In the genomic region with DNA sequence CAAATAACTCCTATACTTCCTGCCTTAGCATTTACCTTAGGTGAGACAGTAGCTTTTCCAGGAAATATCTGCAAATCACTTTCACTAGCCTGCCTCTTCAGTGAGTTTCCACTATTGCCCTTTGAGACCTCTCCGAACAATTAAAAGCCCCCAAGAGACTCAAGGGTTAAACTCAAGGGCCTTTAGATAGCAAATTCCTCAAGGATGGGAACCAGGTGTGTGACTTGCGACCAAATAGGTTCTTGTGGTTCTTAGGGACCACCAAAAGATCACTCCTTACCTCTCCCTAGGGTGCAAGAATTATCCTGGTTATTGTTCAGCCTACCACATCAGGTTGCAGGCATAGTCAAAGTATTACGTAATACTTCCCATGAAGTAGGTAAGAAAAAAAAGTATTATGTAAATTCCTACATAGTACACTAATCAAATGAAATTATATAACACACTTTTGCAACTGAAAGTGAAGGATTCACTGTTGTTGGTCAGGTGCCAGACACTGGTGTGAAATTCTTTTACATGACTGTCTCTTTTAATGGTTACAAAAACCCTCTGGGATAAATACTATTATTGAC, we compare ENCODE assay signal across 10 cellular contexts. TPM values are rescaled to one million over a fixed set of nuclear protein-coding genes. Genes with fewer than 3 reads are reported as not detected.
DNase-seq lines count a peak whose midpoint lies in the region; ATAC-seq and TF ChIP-seq lines count a peak whose summit lies in the region.
"Had no signal": no experiment of that assay in that cellular context is flagged by ENCODE, and none has a peak within 500 bp of the region (broad histone marks: within the 10 kb centered on the region; RNA-seq: fewer than 3 reads in every experiment).

No MANE protein-coding gene starts in this region.

- intact Hi-C loops in Caco-2 (cut with micrococcal nuclease; ENCODE audit: unreplicated experiment): loop anchor here (1.0 to 10.0 kb wide), 7 partner anchors 7 to 203 kb away; a partner anchor contains a TSS
- intact Hi-C loops in naive thymus-derived CD4-positive, alpha-beta T cell (cut with micrococcal nuclease): loop anchor here (1.0 to 5.0 kb wide), 4 partner anchors 31 to 133 kb away; no protein-coding TSS in a partner anchor

- H3K27me3 Mint-ChIP-seq in Caco-2 (ENCODE audit: insufficient read depth, unreplicated experiment): no peaks in the 10 kb centered on the region
- H3K27me3 Mint-ChIP-seq in naive thymus-derived CD4-positive, alpha-beta T cell: no peaks in the 10 kb centered on the region

- no peak for TF ChIP-seq CTCF in Caco-2 (IDR thresholded peaks at IDR 0.05; ENCODE audit: insufficient read depth in 1 of 2, low read depth in 1 of 2, low read length in 1 of 2, severe bottlenecking in 1 of 2, unreplicated experiment in 1 of 2)
- no peak for TF ChIP-seq CTCF in GM10248 (IDR thresholded peaks at IDR 0.05; ENCODE audit: control extremely low read depth, extremely low read depth, low read depth, missing control alignments)
- TF ChIP-seq CTCF in brain microvascular endothelial cell (IDR thresholded peaks at IDR 0.05; ENCODE audit: low read depth, low read length, missing control alignments): no peak

- peak overlapping the region; percentile 98 for H3K27ac Mint-ChIP-seq in Caco-2 (ENCODE audit: unreplicated experiment)
- H3K27ac Mint-ChIP-seq in naive thymus-derived CD4-positive, alpha-beta T cell: peak overlapping the region in 4 of 9 donors; percentile 7 to 45 (median 32)

- in situ Hi-C loops in brain microvascular endothelial cell (cut with HindIII; ENCODE audit: low pct_ligation_motif_present, low sequenced_read_pairs): no loop called here

- CTCF ChIA-PET in Caco-2 (lab: Charles Lee) (interaction anchor here (1.2 kb wide), 1 partner anchor 79 kb away, joined by 4 read pairs; no protein-coding TSS in a partner anchor), GM10248 (lab: Yijun Ruan, JAX) (interaction anchor here (0.6 to 1.4 kb wide), 5 partner anchors 11 to 138 kb away, joined by 3 to 4 read pairs (median 3); no protein-coding TSS in a partner anchor)
- CTCF ChIA-PET in naive thymus-derived CD4-positive, alpha-beta T cell (lab: Charles Lee): no interaction called here

- peaks cover 47% of the 10 kb centered on the region for H3K36me3 Mint-ChIP-seq in Caco-2 (ENCODE audit: insufficient read depth, unreplicated experiment)
- peaks cover 0 to 2% (median 0%) of the 10 kb centered on the region in 5 donors for H3K36me3 Mint-ChIP-seq in naive thymus-derived CD4-positive, alpha-beta T cell

- peak overlapping the region; percentile 91 for H3K4me3 Mint-ChIP-seq in Caco-2 (ENCODE audit: unreplicated experiment)
- H3K4me3 Mint-ChIP-seq in naive thymus-derived CD4-positive, alpha-beta T cell: peak overlapping the region in 9 of 10 donors; percentile 7 to 91 (median 79)

- H3K4me1 ChIP-seq in Caco-2: peaks cover 49% of the 10 kb centered on the region
- H3K4me1 ChIP-seq in naive thymus-derived CD4-positive, alpha-beta T cell (ENCODE audit: control insufficient read depth in 2 of 2, insufficient read depth in 2 of 2, low read length in 2 of 2): peaks cover 0 to 6% of the 10 kb centered on the region in 2 donors

- no peaks in the 10 kb centered on the region for H3K36me3 ChIP-seq in Caco-2 (ENCODE audit: control insufficient read depth, insufficient read depth, low read length)
- H3K36me3 ChIP-seq in naive thymus-derived CD4-positive, alpha-beta T cell (ENCODE audit: control insufficient read depth in 2 of 3, insufficient read depth in 3 of 3, low read length in 3 of 3): no peaks in the 10 kb centered on the region
- peaks cover 4% of the 10 kb centered on the region for H3K36me3 ChIP-seq in brain microvascular endothelial cell (replicated peaks)

- no peaks in the 10 kb centered on the region for H3K27me3 ChIP-seq in Caco-2 (replicated peaks; ENCODE audit: control insufficient read depth, insufficient read depth, low read length)
- no peaks in the 10 kb centered on the region for H3K27me3 ChIP-seq in naive thymus-derived CD4-positive, alpha-beta T cell (ENCODE audit: control insufficient read depth in 2 of 2, insufficient read depth in 2 of 2, low read length in 2 of 2)
- H3K27me3 ChIP-seq in brain microvascular endothelial cell (replicated peaks): no peaks in the 10 kb centered on the region

- H3K4me1 Mint-ChIP-seq in Caco-2 (ENCODE audit: low read depth, unreplicated experiment): peaks cover 52% of the 10 kb centered on the region
- H3K4me1 Mint-ChIP-seq in naive thymus-derived CD4-positive, alpha-beta T cell: peaks cover 0 to 36% (median 28%) of the 10 kb centered on the region in 7 donors

- POLR2A ChIA-PET in Caco-2 (lab: Charles Lee): interaction anchor here (2.3 kb wide), 1 partner anchor 79 kb away, joined by 8 read pairs; no protein-coding TSS in a partner anchor
- POLR2A ChIA-PET in naive thymus-derived CD4-positive, alpha-beta T cell (lab: Charles Lee): interaction anchor here (0.6 kb wide), 1 partner anchor 22 kb away, joined by 3 read pairs; no protein-coding TSS in a partner anchor
- POLR2A ChIA-PET in GM10248 (lab: Yijun Ruan, JAX): no interaction called here

- ATAC-seq in naive thymus-derived CD4-positive, alpha-beta T cell: no peak
- ATAC-seq in GM18502 (IDR thresholded peaks at IDR 0.05; ENCODE audit: poor library complexity, unreplicated experiment): no peak

- peak overlapping the region; percentile 19 for H3K27ac ChIP-seq in cingulate gyrus (ENCODE audit: low read depth, low read length)
- no peak overlapping the region for H3K27ac ChIP-seq in naive thymus-derived CD4-positive, alpha-beta T cell (ENCODE audit: low read depth, low read length)
- no peak overlapping the region for H3K27ac ChIP-seq in brain microvascular endothelial cell

- DNase-seq in Caco-2 (no peak), OCI-M1 (lab: John Stamatoyannopoulos, UW) (peak; percentile 79), GM10248 (ENCODE audit: extremely low spot score) (no peak), NOMO-1 (lab: John Stamatoyannopoulos, UW; ENCODE audit: unreplicated experiment in 2 of 2) (no peak), brain microvascular endothelial cell (no peak)
- no peak for DNase-seq in naive thymus-derived CD4-positive, alpha-beta T cell
- DNase-seq: DND-41; stimulated activated CD4-positive, alpha-beta T cell treated with anti-CD3 and anti-CD28 coated beads, Interleukin-2, amount 100 ng/mL, for 48 hours had no signal

- no TSS peak for BruUV-seq in Caco-2 (replicated peaks; lab: Mats Ljungman, UMichigan)

- H3K4me3 ChIP-seq in Caco-2 (ENCODE audit: low read depth, low read length): no peak overlapping the region
- H3K4me3 ChIP-seq in naive thymus-derived CD4-positive, alpha-beta T cell (ENCODE audit: low read length): no peak overlapping the region
- no peak overlapping the region for H3K4me3 ChIP-seq in brain microvascular endothelial cell (ENCODE audit: low read depth, low read length)

- peaks cover 9% of the 10 kb centered on the region for H3K9me3 Mint-ChIP-seq in Caco-2 (ENCODE audit: unreplicated experiment)
- H3K9me3 Mint-ChIP-seq in naive thymus-derived CD4-positive, alpha-beta T cell: peaks cover 0 to 3% (median 0%) of the 10 kb centered on the region in 11 donors

- peaks cover 7% of the 10 kb centered on the region; the same call in 1 of the 2 replicates for H3K9me3 ChIP-seq in Caco-2
- no peaks in the 10 kb centered on the region for H3K9me3 ChIP-seq in naive thymus-derived CD4-positive, alpha-beta T cell (ENCODE audit: control insufficient read depth in 2 of 3, low read length in 3 of 3)

RNA-seq across cellular contexts. Expression of a gene that starts 1.4 kb away (rescaled TPM):
- total RNA-seq in Caco-2 (2022): 250 and 251 TPM in 2 replicates
- total RNA-seq in naive thymus-derived CD4-positive, alpha-beta T cell: 10 to 100 TPM; 14.0 to 63.6 (median 17.0) TPM
- 1 to 10 TPM; 6.9 to 8.2 TPM for polyA plus RNA-seq in naive thymus-derived CD4-positive, alpha-beta T cell
